8 cellular contexts compared by ENCODE assay signal in genomic region chr17:45445901-45446743, GRCh38. TPM values are rescaled to one million over a fixed set of nuclear protein-coding genes. Genes with fewer than 3 reads are reported as not detected.
DNase-seq lines count a peak whose midpoint lies in the region; ATAC-seq and TF ChIP-seq lines count a peak whose summit lies in the region.
"Not testable (repeated sequence)": the region's sequence is repeated elsewhere in the genome, so short reads cannot be mapped to it uniquely, and the experiment has no call there.

No MANE protein-coding gene starts in this region.

- not testable (repeated sequence) for H3K27me3 Mint-ChIP-seq in activated CD4-positive, alpha-beta memory T cell treated with anti-CD3 and anti-CD28 coated beads, Interleukin-2, amount 10 ng/mL, durations not matched to agents 7 days and 5 days

- not testable (repeated sequence) for H3K9me3 Mint-ChIP-seq in activated CD4-positive, alpha-beta memory T cell treated with anti-CD3 and anti-CD28 coated beads, Interleukin-2, amount 10 ng/mL, durations not matched to agents 7 days and 5 days

- 20 to 34% (median 32%) methylated on average over 15 to 16 of the region's 16 CpGs for WGBS in spleen, 5 donors

- peaks cover 29% of the 10 kb centered on the region for H3K36me3 Mint-ChIP-seq in activated CD4-positive, alpha-beta memory T cell treated with anti-CD3 and anti-CD28 coated beads, Interleukin-2, amount 10 ng/mL, durations not matched to agents 7 days and 5 days (ENCODE audit: low read depth)

- DNase-seq in AG20443 (ENCODE audit: low spot score) (peak; percentile 56), RWPE1 (ENCODE audit: low spot score) (peak; percentile 70), astrocyte of the spinal cord (ENCODE audit: low read depth, low spot score) (peak; percentile 67), foreskin keratinocyte (peak; percentile 52 to 79), spleen (peak; percentile 65)
- DNase-seq in activated CD4-positive, alpha-beta memory T cell treated with anti-CD3 and anti-CD28 coated beads, Interleukin-2, amount 10 ng/mL, durations not matched to agents 7 days and 5 days = peak; percentile 70
- DNase-seq in lower lobe of right lung = not testable (repeated sequence)

- TF ChIP-seq CTCF in RWPE1 (conservative IDR thresholded peaks at IDR 0.05; ENCODE audit: low read depth); astrocyte of the spinal cord (IDR thresholded peaks at IDR 0.05; ENCODE audit: low read depth, low read length); foreskin keratinocyte (conservative IDR thresholded peaks at IDR 0.05); lower lobe of right lung (IDR thresholded peaks at IDR 0.05); spleen (IDR thresholded peaks at IDR 0.05 in 8 of 11, conservative IDR thresholded peaks at IDR 0.05 in 3 of 11): not testable (repeated sequence)

- in situ Hi-C loops in astrocyte of the spinal cord (cut with HindIII; ENCODE audit: low sequenced_read_pairs) = not testable (repeated sequence)

- H3K27ac ChIP-seq in RWPE1 (peak overlapping the region; percentile 96), foreskin keratinocyte (peak overlapping the region; percentile 26), lower lobe of right lung (peak overlapping the region; percentile 65), spleen (peak overlapping the region in 3 of 8 donors; percentile 18 to 66 (median 61))

- not testable (repeated sequence) for H3K4me1 ChIP-seq in foreskin keratinocyte
- peaks cover 29% of the 10 kb centered on the region for H3K4me1 ChIP-seq in lower lobe of right lung
- H3K4me1 ChIP-seq in spleen = peaks cover 0 to 25% (median 9%) of the 10 kb centered on the region in 6 donors

- not testable (repeated sequence) for H3K27me3 ChIP-seq in foreskin keratinocyte; lower lobe of right lung (ENCODE audit: low read depth); spleen (replicated peaks in 1 of 7)

- peaks cover 35% of the 10 kb centered on the region for H3K4me1 Mint-ChIP-seq in activated CD4-positive, alpha-beta memory T cell treated with anti-CD3 and anti-CD28 coated beads, Interleukin-2, amount 10 ng/mL, durations not matched to agents 7 days and 5 days

- TF ChIP-seq POLR2A in spleen (IDR thresholded peaks at IDR 0.05) = not testable (repeated sequence)

- H3K9me3 ChIP-seq in lower lobe of right lung, spleen: not testable (repeated sequence)

- CTCF ChIA-PET in RWPE1 (lab: Yijun Ruan, JAX) = interaction anchor here (0.7 kb wide), 1 partner anchor 175 kb away, joined by 3 read pairs; no protein-coding TSS in a partner anchor
- CTCF ChIA-PET in activated CD4-positive, alpha-beta memory T cell treated with anti-CD3 and anti-CD28 coated beads, Interleukin-2, amount 10 ng/mL, durations not matched to agents 7 days and 5 days (lab: Charles Lee) = interaction anchor here (1.9 kb wide), 1 partner anchor 18 kb away, joined by 7 read pairs; no protein-coding TSS in a partner anchor

- not testable (repeated sequence) for H3K4me3 ChIP-seq in astrocyte of the spinal cord (ENCODE audit: low read depth, low read length); lower lobe of right lung
- peak overlapping the region in 1 of 8 donors; percentile 11 for H3K4me3 ChIP-seq in spleen

- ATAC-seq in HG02678 (IDR thresholded peaks at IDR 0.05; ENCODE audit: unreplicated experiment) (peak; percentile 42), foreskin keratinocyte (peak; percentile 95), lower lobe of right lung (peak; percentile 62 to 72)

- H3K36me3 ChIP-seq in lower lobe of right lung = peaks cover 22% of the 10 kb centered on the region
- peaks cover 0 to 93% (median 11%) of the 10 kb centered on the region in 6 donors for H3K36me3 ChIP-seq in spleen

- POLR2A ChIA-PET in RWPE1 (lab: Yijun Ruan, JAX; ENCODE audit: low non-redundant PET) = interaction anchor here (0.6 kb wide), 1 partner anchor 346 kb away, joined by 5 read pairs; no protein-coding TSS in a partner anchor
- POLR2A ChIA-PET in activated CD4-positive, alpha-beta memory T cell treated with anti-CD3 and anti-CD28 coated beads, Interleukin-2, amount 10 ng/mL, durations not matched to agents 7 days and 5 days (lab: Charles Lee) = interaction anchor here (0.7 to 1.1 kb wide), 3 partner anchors 12 to 220 kb away, joined by 3 to 4 read pairs (median 3); partner anchors contain the start of gene ARHGAP27

- intact Hi-C loops in lower lobe of right lung (cut with DNase I); spleen (cut with DNase I; ENCODE audit: low total_unique reads): not testable (repeated sequence)

- peak overlapping the region; percentile 54 for H3K4me3 Mint-ChIP-seq in activated CD4-positive, alpha-beta memory T cell treated with anti-CD3 and anti-CD28 coated beads, Interleukin-2, amount 10 ng/mL, durations not matched to agents 7 days and 5 days

- H3K27ac Mint-ChIP-seq in activated CD4-positive, alpha-beta memory T cell treated with anti-CD3 and anti-CD28 coated beads, Interleukin-2, amount 10 ng/mL, durations not matched to agents 7 days and 5 days = peak overlapping the region; percentile 87

RNA-seq across cellular contexts. Expression of gene ARHGAP27, which starts 13.5 kb away (rescaled TPM):
- total RNA-seq in activated CD4-positive, alpha-beta memory T cell treated with anti-CD3 and anti-CD28 coated beads, Interleukin-2, amount 10 ng/mL, durations not matched to agents 7 days and 5 days = 10 to 100 TPM; 81.4 to 84.4 TPM
- total RNA-seq in foreskin keratinocyte = 13.3 and 13.5 TPM in 2 replicates
- 9.5 and 10.0 TPM in 2 replicates for polyA plus RNA-seq in foreskin keratinocyte
- total RNA-seq in lower lobe of right lung = 71.0 TPM
- total RNA-seq in spleen = 100 to 1,000 TPM in 6 of 7 donors, 10 to 100 TPM in 1; 97.8 to 151 (median 129) TPM
- polyA plus RNA-seq in spleen = 100 to 1,000 TPM in 1 of 3 donors, 10 to 100 TPM in 2; 43.6 to 103 (median 73.1) TPM

RNA-seq across cellular contexts. Expression of gene PLEKHM1, which starts 44.4 kb away (rescaled TPM):
- 10 to 100 TPM; 62.7 to 63.5 TPM for total RNA-seq in activated CD4-positive, alpha-beta memory T cell treated with anti-CD3 and anti-CD28 coated beads, Interleukin-2, amount 10 ng/mL, durations not matched to agents 7 days and 5 days
- total RNA-seq in foreskin keratinocyte = 24.5 and 25.6 TPM in 2 replicates
- polyA plus RNA-seq in foreskin keratinocyte = 14.5 and 15.8 TPM in 2 replicates
- total RNA-seq in lower lobe of right lung = 69.6 TPM
- total RNA-seq in spleen = 100 to 1,000 TPM in 3 of 7 donors, 10 to 100 TPM in 4; 66.1 to 121 (median 84.9) TPM
- polyA plus RNA-seq in spleen = 10 to 100 TPM in 2 of 3 donors, 1 to 10 TPM in 1; 7.4 to 19.3 (median 12.4) TPM

Comparison
In these comparisons a context has a peak if more than half of its experiments do, and no peak if none do; other contexts are left out.
1. ATAC-seq: peak in every context shown above with its lines; median percentile 95 in foreskin keratinocyte; 67 in lower lobe of right lung; 42 in HG02678.